Comparison of ENCODE assay signal across 8 cellular contexts in the genomic region with DNA sequence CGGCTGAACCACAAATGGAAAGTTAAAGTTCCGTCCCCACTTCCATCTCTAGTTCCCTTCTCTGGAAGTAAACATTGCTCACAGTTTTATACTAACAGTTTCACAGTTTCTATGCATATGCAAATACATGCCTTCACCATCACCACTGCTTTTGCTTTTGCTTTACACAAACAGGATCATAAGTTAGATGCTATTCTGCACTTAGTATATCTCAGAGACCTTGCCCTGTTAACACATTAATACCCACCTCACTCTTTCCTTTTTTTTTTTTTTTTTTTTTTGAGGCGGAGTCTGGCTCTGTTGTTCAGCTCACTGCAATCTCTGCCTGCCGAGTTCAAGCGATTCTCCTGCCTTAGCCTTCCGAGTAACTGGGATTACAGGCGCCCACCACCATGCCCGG. TPM values are rescaled to one million over a fixed set of nuclear protein-coding genes. Genes with fewer than 3 reads are reported as not detected.
DNase-seq lines count a peak whose midpoint lies in the region; ATAC-seq and TF ChIP-seq lines count a peak whose summit lies in the region.

No MANE protein-coding gene starts in this region.

- H3K4me3 ChIP-seq in SK-N-MC (peak overlapping the region; percentile 87), fibroblast of the aortic adventitia (ENCODE audit: low read depth, low read length) (peak overlapping the region; percentile 95), psoas muscle (peak overlapping the region; percentile 92)

- H3K27ac ChIP-seq in SK-N-MC (no peak overlapping the region), psoas muscle (peak overlapping the region; percentile 100)

- no peak for DNase-seq in SK-N-MC (ENCODE audit: low read depth, low spot score)
- DNase-seq in fibroblast of the aortic adventitia (ENCODE audit: low read depth), result peak; percentile 27
- DNase-seq in psoas muscle, result no peak
- no peak for DNase-seq in cerebellar nuclear complex (lab: John Stamatoyannopoulos, UW)
- no peak for DNase-seq in erythroblast (lab: John Stamatoyannopoulos, UW)
- no peak for DNase-seq in mesenteric fat pad (ENCODE audit: low spot score)

- ATAC-seq in GM18861 (IDR thresholded peaks at IDR 0.05; ENCODE audit: unreplicated experiment), result peak; percentile 63
- ATAC-seq in HG02678 (IDR thresholded peaks at IDR 0.05; ENCODE audit: unreplicated experiment), result peak; percentile 63
- ATAC-seq in psoas muscle, result no peak

- peak overlapping the region; percentile 79 for H3K9ac ChIP-seq in SK-N-MC (ENCODE audit: insufficient read length)

- intact Hi-C loops in psoas muscle (cut with DNase I), result loop anchor here in 1 of 2 donors (2.0 to 5.0 kb wide), 3 partner anchors 42 to 270 kb away; a partner anchor contains a TSS

- TF ChIP-seq CTCF in fibroblast of the aortic adventitia (IDR thresholded peaks at IDR 0.05; ENCODE audit: insufficient read depth, low read length) (no peak), psoas muscle (IDR thresholded peaks at IDR 0.05) (no peak)

- peaks cover 36% of the 10 kb centered on the region for H3K4me1 ChIP-seq in psoas muscle

- H3K36me3 ChIP-seq in SK-N-MC (ENCODE audit: insufficient read depth, low read length), result peaks cover 3% of the 10 kb centered on the region; the same call in 1 of the 2 replicates
- peaks cover 0 to 11% of the 10 kb centered on the region in 2 donors for H3K36me3 ChIP-seq in psoas muscle (ENCODE audit: insufficient read depth in 1 of 2, low read depth in 1 of 2)

- H3K9me3 ChIP-seq in SK-N-MC (ENCODE audit: low read depth, low read length), result no peaks in the 10 kb centered on the region
- H3K9me3 ChIP-seq in psoas muscle, result no peaks in the 10 kb centered on the region

- TF ChIP-seq POLR2A in erythroblast (IDR thresholded peaks at IDR 0.05; ENCODE audit: low read length), result no peak

- 9 to 14% (median 12%) methylated on average over 8 of the region's 8 CpGs for WGBS in psoas muscle, 3 donors

- no peaks in the 10 kb centered on the region for H3K27me3 ChIP-seq in psoas muscle (ENCODE audit: insufficient read depth in 3 of 3, low read length in 2 of 3)

RNA-seq across cellular contexts. Expression of a gene that starts 0.9 kb away (rescaled TPM):
- total RNA-seq in fibroblast of the aortic adventitia (ENCODE audit: low replicate concordance), result 17.7 and 17.8 TPM in 2 replicates
- 10 to 100 TPM; 14.7 to 44.8 (median 21.2) TPM for total RNA-seq in psoas muscle
- polyA plus RNA-seq in psoas muscle, result 1 to 10 TPM; 4.2 to 6.8 (median 6.7) TPM
- total RNA-seq in mesenteric fat pad, result 37.1 TPM

RNA-seq across cellular contexts. Expression of a gene that starts 23.5 kb away (rescaled TPM):
- total RNA-seq in fibroblast of the aortic adventitia (ENCODE audit: low replicate concordance) (0.18 and 0.65 TPM in 2 replicates), psoas muscle (10 to 100 TPM in 2 of 4 donors, 1 to 10 TPM in 2; 2.3 to 19.5 (median 9.8) TPM), mesenteric fat pad (0.35 TPM)
- polyA plus RNA-seq in psoas muscle, result 1 to 10 TPM in 2 of 3 donors, under 1 TPM in 1; 0.30 to 2.8 (median 1.3) TPM

RNA-seq across cellular contexts. Expression of a gene that starts 42.2 kb away (rescaled TPM):
- total RNA-seq in fibroblast of the aortic adventitia (ENCODE audit: low replicate concordance) (31.2 and 45.6 TPM in 2 replicates), psoas muscle (10 to 100 TPM; 17.2 to 24.4 (median 18.6) TPM), mesenteric fat pad (23.3 TPM)
- polyA plus RNA-seq in psoas muscle, result 10 to 100 TPM; 16.6 to 24.3 (median 18.2) TPM

RNA-seq across cellular contexts. Expression of a gene that starts 42.6 kb away (rescaled TPM):
- 58.8 and 358 TPM in 2 replicates for total RNA-seq in fibroblast of the aortic adventitia (ENCODE audit: low replicate concordance)
- 10 to 100 TPM; 61.1 to 98.4 (median 85.8) TPM for total RNA-seq in psoas muscle
- polyA plus RNA-seq in psoas muscle, result 100 to 1,000 TPM in 1 of 3 donors, 10 to 100 TPM in 2; 90.0 to 111 (median 99.3) TPM
- 118 TPM for total RNA-seq in mesenteric fat pad

RNA-seq across cellular contexts. Expression of a gene that starts 48.8 kb away (rescaled TPM):
- total RNA-seq in fibroblast of the aortic adventitia (ENCODE audit: low replicate concordance), result 23.7 and 25.3 TPM in 2 replicates
- total RNA-seq in psoas muscle, result 10 to 100 TPM; 15.6 to 29.7 (median 20.7) TPM
- 10 to 100 TPM; 23.0 to 56.5 (median 36.8) TPM for polyA plus RNA-seq in psoas muscle
- total RNA-seq in mesenteric fat pad, result 28.0 TPM

Comparison
In these comparisons a context has a peak if more than half of its experiments do, and no peak if none do; other contexts are left out.
1. ATAC-seq: peak in GM18861 (single experiment) and HG02678 (single experiment); none in psoas muscle (0 of 4).
2. Peak in every context shown above with its lines, with median percentiles within 50 percentile points of each other: H3K4me3 ChIP-seq.